8 cellular contexts compared by ENCODE assay signal in genomic region chr2:24920813-24921441, GRCh38. TPM values are rescaled to one million over a fixed set of nuclear protein-coding genes. Genes with fewer than 3 reads are reported as not detected.
DNase-seq lines count a peak whose midpoint lies in the region; ATAC-seq and TF ChIP-seq lines count a peak whose summit lies in the region.

No MANE protein-coding gene starts in this region.

- no peak overlapping the region for H3K27ac Mint-ChIP-seq in mesothelial cell of epicardium

- intact Hi-C loops in left ventricle myocardium inferior (cut with micrococcal nuclease) (no loop called here), left cardiac atrium (cut with DNase I) (no loop called here)

- DNase-seq in left ventricle myocardium inferior (no peak), left cardiac atrium (no peak), NCI-H526 treated with DMSO at 0.1 percent for 48 hours (lab: John Stamatoyannopoulos, UW) (peak; percentile 45), brain microvascular endothelial cell (no peak), mesothelial cell of epicardium (ENCODE audit: low spot score in 2 of 2, unreplicated experiment in 2 of 2) (no peak), NCI-H2081 treated with DMSO at 0.1 percent for 48 hours (lab: John Stamatoyannopoulos, UW) (no peak), HPDE6-E6E7 (ENCODE audit: extremely low spot score) (no peak)

- in situ Hi-C loops in brain microvascular endothelial cell (cut with HindIII; ENCODE audit: low pct_ligation_motif_present, low sequenced_read_pairs) = no loop called here

- no peaks in the 10 kb centered on the region for H3K9me3 ChIP-seq in left ventricle myocardium inferior (replicated peaks)

- no peak for ATAC-seq in left cardiac atrium
- ATAC-seq in HG03175 (IDR thresholded peaks at IDR 0.05; ENCODE audit: unreplicated experiment) = no peak

- H3K36me3 Mint-ChIP-seq in mesothelial cell of epicardium = peaks cover 4% of the 10 kb centered on the region

- peaks cover 35% of the 10 kb centered on the region for H3K4me1 ChIP-seq in left ventricle myocardium inferior

- H3K36me3 ChIP-seq in left ventricle myocardium inferior = no peaks in the 10 kb centered on the region
- no peaks in the 10 kb centered on the region for H3K36me3 ChIP-seq in brain microvascular endothelial cell (replicated peaks)

- H3K4me3 ChIP-seq in left ventricle myocardium inferior (peak overlapping the region; percentile 76), brain microvascular endothelial cell (ENCODE audit: low read depth, low read length) (peak overlapping the region; percentile 47)

- peak overlapping the region; percentile 73 for H3K27ac ChIP-seq in left ventricle myocardium inferior (replicated peaks)
- H3K27ac ChIP-seq in brain microvascular endothelial cell = no peak overlapping the region

- H3K27me3 ChIP-seq in left ventricle myocardium inferior (ENCODE audit: low read depth) (peaks cover 25% of the 10 kb centered on the region), brain microvascular endothelial cell (replicated peaks) (no peaks in the 10 kb centered on the region)

- peaks cover 6% of the 10 kb centered on the region for H3K27me3 Mint-ChIP-seq in mesothelial cell of epicardium (ENCODE audit: low read depth)

- no peaks in the 10 kb centered on the region for H3K9me3 Mint-ChIP-seq in mesothelial cell of epicardium

- peak overlapping the region; percentile 59 for H3K4me3 Mint-ChIP-seq in mesothelial cell of epicardium

- peaks cover 16% of the 10 kb centered on the region for H3K4me1 Mint-ChIP-seq in mesothelial cell of epicardium

- TF ChIP-seq CTCF in left ventricle myocardium inferior (IDR thresholded peaks at IDR 0.05; ENCODE audit: borderline replicate concordance) = no peak
- TF ChIP-seq CTCF in brain microvascular endothelial cell (IDR thresholded peaks at IDR 0.05; ENCODE audit: low read depth, low read length, missing control alignments) = peak; percentile 64
- TF ChIP-seq CTCF in mesothelial cell of epicardium (IDR thresholded peaks at IDR 0.05; ENCODE audit: unreplicated experiment) = no peak

RNA-seq across cellular contexts. Expression of gene ADCY3, which starts 0.9 kb away (rescaled TPM):
- total RNA-seq in left ventricle myocardium inferior (12.8 TPM), left cardiac atrium (10 to 100 TPM; 42.7 to 44.0 TPM), mesothelial cell of epicardium (38.6 to 42.4 TPM (median 41.3 TPM) in 3 replicates)

RNA-seq across cellular contexts. Expression of gene DNAJC27, which starts 50.8 kb away (rescaled TPM):
- total RNA-seq in left ventricle myocardium inferior (10.1 TPM), left cardiac atrium (1 to 10 TPM; 7.0 to 8.3 TPM), mesothelial cell of epicardium (10.4 to 10.9 TPM (median 10.6 TPM) in 3 replicates)
